Comparison of ENCODE assay signal across 38 cellular contexts in genomic region chr1:51222809-51223208, GRCh38.
"Had no signal": no experiment of that assay in that cellular context is flagged by ENCODE, and none has a peak within 500 bp of the region (broad histone marks: within the 10 kb centered on the region; RNA-seq: fewer than 3 reads in every experiment).

No MANE protein-coding gene starts in this region.

- H3K27me3 Mint-ChIP-seq: activated naive CD8-positive, alpha-beta T cell; activated naive CD8-positive, alpha-beta T cell treated with anti-CD3 and anti-CD28 coated beads for 36 hours had no signal

- H3K36me3 Mint-ChIP-seq: activated naive CD4-positive, alpha-beta T cell treated with anti-CD3 and anti-CD28 coated beads, Interleukin-2, amount 10 ng/mL, durations not matched to agents 7 days and 5 days; activated naive CD4-positive, alpha-beta T cell treated with anti-CD3 and anti-CD28 coated beads, Interleukin-2, amount 50 U/mL, for 24 hours; activated naive CD4-positive, alpha-beta T cell treated with anti-CD3 and anti-CD28 coated beads, Interleukin-2, amount 50 U/mL, for 72 hours; activated naive CD8-positive, alpha-beta T cell; activated naive CD8-positive, alpha-beta T cell treated with anti-CD3 and anti-CD28 coated beads for 36 hours; activated naive CD8-positive, alpha-beta T cell treated with anti-CD3 and anti-CD28 coated beads, Interleukin-2, amount 10 ng/mL, durations not matched to agents 7 days and 5 days; brain had no signal

- H3K36me3 ChIP-seq: adrenal gland, ascending aorta, brain microvascular endothelial cell, breast epithelium, cardiac muscle cell had no signal

- FAIRE-seq: astrocyte, bronchial epithelial cell had no signal

- H3K4me3 Mint-ChIP-seq: activated naive CD4-positive, alpha-beta T cell treated with anti-CD3 and anti-CD28 coated beads for 36 hours; activated naive CD4-positive, alpha-beta T cell treated with anti-CD3 and anti-CD28 coated beads, Interleukin-2, amount 10 ng/mL, durations not matched to agents 7 days and 5 days; activated naive CD4-positive, alpha-beta T cell treated with anti-CD3 and anti-CD28 coated beads, Interleukin-2, amount 50 U/mL, for 24 hours; activated naive CD8-positive, alpha-beta T cell; activated naive CD8-positive, alpha-beta T cell treated with anti-CD3 and anti-CD28 coated beads for 36 hours; activated naive CD8-positive, alpha-beta T cell treated with anti-CD3 and anti-CD28 coated beads, Interleukin-2, amount 10 ng/mL, durations not matched to agents 7 days and 5 days; activated naive CD8-positive, alpha-beta T cell treated with anti-CD3 and anti-CD28 coated beads, Interleukin-2, amount 50 U/mL, for 24 hours; activated T-cell treated with anti-CD3 and anti-CD28 coated beads, Interleukin-2, amount 50 U/mL, for 24 hours; activated T-cell treated with anti-CD3 and anti-CD28 coated beads, Interleukin-2, amount 50 U/mL, for 4 hours; activated T-cell treated with anti-CD3 and anti-CD28 coated beads, Interleukin-2, amount 50 U/mL, for 72 hours; activated T-helper 1 cell treated with anti-CD3 and anti-CD28 coated beads, Interleukin-12 subunit alpha, Interleukin-12 subunit beta, Interleukin-2, Interleukin-4 antibody, amounts not matched to agents 30 ng/mL and 10 ng/mL and 1 ng/mL, durations not matched to agents 14 hours and 24 hours and 36 hours; activated T-helper 17 cell treated with anti-CD3 and anti-CD28 coated beads, Interleukin-2, amount 50 U/mL, for 72 hours; brain; central memory CD8-positive, alpha-beta T cell had no signal

- H3K27me3 ChIP-seq: adrenal gland, ascending aorta, body of pancreas, brain microvascular endothelial cell, breast epithelium, cardiac muscle cell had no signal

- H3K4me1 Mint-ChIP-seq: activated naive CD4-positive, alpha-beta T cell treated with anti-CD3 and anti-CD28 coated beads, Interleukin-2, amount 10 ng/mL, durations not matched to agents 7 days and 5 days; activated naive CD4-positive, alpha-beta T cell treated with anti-CD3 and anti-CD28 coated beads, Interleukin-2, amount 50 U/mL, for 24 hours; activated T-helper 17 cell treated with anti-CD3 and anti-CD28 coated beads, Interleukin-2, amount 50 U/mL, for 72 hours; brain; central memory CD8-positive, alpha-beta T cell had no signal

- H3K9me3 Mint-ChIP-seq: activated naive CD4-positive, alpha-beta T cell treated with anti-CD3 and anti-CD28 coated beads for 36 hours; activated naive CD4-positive, alpha-beta T cell treated with anti-CD3 and anti-CD28 coated beads, Interleukin-2, amount 10 ng/mL, durations not matched to agents 7 days and 5 days; activated naive CD4-positive, alpha-beta T cell treated with anti-CD3 and anti-CD28 coated beads, Interleukin-2, amount 50 U/mL, for 24 hours; activated naive CD4-positive, alpha-beta T cell treated with anti-CD3 and anti-CD28 coated beads, Interleukin-2, amount 50 U/mL, for 72 hours; activated naive CD8-positive, alpha-beta T cell treated with anti-CD3 and anti-CD28 coated beads for 36 hours; activated naive CD8-positive, alpha-beta T cell treated with anti-CD3 and anti-CD28 coated beads, Interleukin-2, amount 10 ng/mL, durations not matched to agents 7 days and 5 days; activated naive CD8-positive, alpha-beta T cell treated with anti-CD3 and anti-CD28 coated beads, Interleukin-2, amount 50 U/mL, for 24 hours; activated T-cell treated with anti-CD3 and anti-CD28 coated beads, Interleukin-2, amount 50 U/mL, for 24 hours; activated T-cell treated with anti-CD3 and anti-CD28 coated beads, Interleukin-2, amount 50 U/mL, for 4 hours; activated T-cell treated with anti-CD3 and anti-CD28 coated beads, Interleukin-2, amount 50 U/mL, for 72 hours; activated T-helper 1 cell treated with anti-CD3 and anti-CD28 coated beads, Interleukin-12 subunit alpha, Interleukin-12 subunit beta, Interleukin-2, Interleukin-4 antibody, amounts not matched to agents 30 ng/mL and 10 ng/mL and 1 ng/mL, durations not matched to agents 14 hours and 24 hours and 36 hours; activated T-helper 17 cell treated with anti-CD3 and anti-CD28 coated beads, Interleukin-2, amount 50 U/mL, for 72 hours; brain; central memory CD8-positive, alpha-beta T cell had no signal

- DNase-seq: activated effector memory CD4-positive, alpha-beta T cell treated with anti-CD3 and anti-CD28 coated beads, Interleukin-2, amount 50 U/mL, for 16 hours; activated effector memory CD4-positive, alpha-beta T cell treated with Interleukin-2 at 50 U/mL for 16 hours; activated gamma-delta T cell; activated gamma-delta T cell treated with Interleukin-2 at 50 U/mL for 16 hours; activated naive CD4-positive, alpha-beta T cell; activated naive CD4-positive, alpha-beta T cell treated with anti-CD3 and anti-CD28 coated beads for 36 hours; activated naive CD4-positive, alpha-beta T cell treated with anti-CD3 and anti-CD28 coated beads, Interleukin-2, amount 10 ng/mL, durations not matched to agents 7 days and 5 days; activated naive CD4-positive, alpha-beta T cell treated with anti-CD3 and anti-CD28 coated beads, Interleukin-2, amount 50 U/mL, for 16 hours; activated naive CD4-positive, alpha-beta T cell treated with Interleukin-2 at 50 U/mL for 16 hours; activated naive CD8-positive, alpha-beta T cell treated with anti-CD3 and anti-CD28 coated beads for 36 hours; activated naive CD8-positive, alpha-beta T cell treated with anti-CD3 and anti-CD28 coated beads, Interleukin-2, amount 10 ng/mL, durations not matched to agents 7 days and 5 days; activated naive CD8-positive, alpha-beta T cell treated with anti-CD3 and anti-CD28 coated beads, Interleukin-2, amount 50 U/mL, for 24 hours; activated T-cell treated with anti-CD3 and anti-CD28 coated beads, Interleukin-2, amount 50 U/mL, for 1 hour; activated T-cell treated with anti-CD3 and anti-CD28 coated beads, Interleukin-2, amount 50 U/mL, for 24 hours; activated T-cell treated with anti-CD3 and anti-CD28 coated beads, Interleukin-2, amount 50 U/mL, for 4 hours; amniotic stem cell; amygdala; anterior cingulate cortex; aorta; body of pancreas; brain microvascular endothelial cell; caudate nucleus; central memory CD4-positive, alpha-beta T cell; cerebellar nuclear complex had no signal

- H3K4me1 ChIP-seq: adrenal gland, ascending aorta, breast epithelium had no signal

- H3K27ac ChIP-seq: adrenal gland, ascending aorta, body of pancreas, brain microvascular endothelial cell, breast epithelium, cardiac muscle cell had no signal

- H3K9me3 ChIP-seq: adrenal gland, ascending aorta, body of pancreas, breast epithelium had no signal

- ATAC-seq: activated naive CD4-positive, alpha-beta T cell treated with anti-CD3 and anti-CD28 coated beads, Interleukin-2, amount 50 U/mL, for 72 hours; activated naive CD8-positive, alpha-beta T cell treated with anti-CD3 and anti-CD28 coated beads, Interleukin-2, amount 50 U/mL, for 24 hours; activated T-cell treated with anti-CD3 and anti-CD28 coated beads, Interleukin-2, amount 50 U/mL, for 4 hours; body of pancreas had no signal

- H3K4me3 ChIP-seq: adrenal gland, ascending aorta, body of pancreas, breast epithelium, cardiac muscle cell had no signal

- H3K27ac Mint-ChIP-seq: activated naive CD4-positive, alpha-beta T cell treated with anti-CD3 and anti-CD28 coated beads for 36 hours; activated naive CD4-positive, alpha-beta T cell treated with anti-CD3 and anti-CD28 coated beads, Interleukin-2, amount 10 ng/mL, durations not matched to agents 7 days and 5 days; activated naive CD4-positive, alpha-beta T cell treated with anti-CD3 and anti-CD28 coated beads, Interleukin-2, amount 50 U/mL, for 24 hours; activated naive CD4-positive, alpha-beta T cell treated with anti-CD3 and anti-CD28 coated beads, Interleukin-2, amount 50 U/mL, for 72 hours; activated naive CD8-positive, alpha-beta T cell; activated naive CD8-positive, alpha-beta T cell treated with anti-CD3 and anti-CD28 coated beads for 36 hours; activated naive CD8-positive, alpha-beta T cell treated with anti-CD3 and anti-CD28 coated beads, Interleukin-2, amount 10 ng/mL, durations not matched to agents 7 days and 5 days; activated naive CD8-positive, alpha-beta T cell treated with anti-CD3 and anti-CD28 coated beads, Interleukin-2, amount 50 U/mL, for 24 hours; activated T-cell treated with anti-CD3 and anti-CD28 coated beads, Interleukin-2, amount 50 U/mL, for 24 hours; activated T-cell treated with anti-CD3 and anti-CD28 coated beads, Interleukin-2, amount 50 U/mL, for 72 hours; activated T-helper 1 cell treated with anti-CD3 and anti-CD28 coated beads, Interleukin-12 subunit alpha, Interleukin-12 subunit beta, Interleukin-2, Interleukin-4 antibody, amounts not matched to agents 30 ng/mL and 10 ng/mL and 1 ng/mL, durations not matched to agents 14 hours and 24 hours and 36 hours; activated T-helper 17 cell treated with anti-CD3 and anti-CD28 coated beads, Interleukin-2, amount 50 U/mL, for 72 hours; brain had no signal
